In the genomic region with DNA sequence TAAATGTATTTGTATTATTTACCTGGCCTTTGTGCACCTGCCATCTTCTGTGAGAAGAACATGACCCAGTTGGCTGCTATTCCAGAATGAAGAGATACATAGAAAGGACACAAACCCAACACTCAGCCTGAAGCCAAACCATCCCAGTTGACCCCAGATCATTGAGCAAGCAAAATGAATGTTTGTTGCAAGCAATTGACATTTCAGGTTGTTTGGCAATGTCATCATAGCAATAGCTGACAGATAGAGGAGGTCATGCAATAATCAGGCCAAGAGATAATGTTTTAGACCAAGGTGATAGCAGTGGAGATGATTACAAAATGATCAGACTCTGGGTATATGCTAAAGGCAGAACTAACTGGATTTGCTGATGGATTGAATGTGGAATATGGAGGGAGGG, we compare ENCODE assay signal across 28 cellular contexts.
"Had no signal": no experiment of that assay in that cellular context is flagged by ENCODE, and none has a peak within 500 bp of the region (broad histone marks: within the 10 kb centered on the region; RNA-seq: fewer than 3 reads in every experiment).

No MANE protein-coding gene starts in this region.

- H3K27ac ChIP-seq: colonic mucosa, coronary artery, dorsolateral prefrontal cortex, epithelial cell of prostate, esophagus muscularis mucosa, esophagus squamous epithelium, foreskin keratinocyte, gastrocnemius medialis, gastroesophageal sphincter, heart left ventricle, heart right ventricle had no signal

- H3K27me3 ChIP-seq: esophagus muscularis mucosa, esophagus squamous epithelium, foreskin keratinocyte, gastrocnemius medialis, gastroesophageal sphincter had no signal

- ATAC-seq: effector memory CD8-positive, alpha-beta T cell; esophagus mucosa; foreskin keratinocyte; gastrocnemius medialis; gastroesophageal sphincter; heart left ventricle; heart right ventricle had no signal

- H3K36me3 ChIP-seq: colonic mucosa, esophagus muscularis mucosa, esophagus squamous epithelium, gastrocnemius medialis, gastroesophageal sphincter, heart left ventricle, heart right ventricle had no signal

- H3K4me1 ChIP-seq: colonic mucosa, esophagus muscularis mucosa, esophagus squamous epithelium, foreskin keratinocyte, gastroesophageal sphincter had no signal

- H3K4me3 ChIP-seq: colonic mucosa, coronary artery, dorsolateral prefrontal cortex, esophagus muscularis mucosa, esophagus squamous epithelium, gastrocnemius medialis, gastroesophageal sphincter, heart left ventricle, heart right ventricle had no signal

- FAIRE-seq: colon, endometrium, endothelial cell of umbilical vein, frontal cortex had no signal

- DNase-seq: colonic mucosa; cortex of kidney; dermis blood vessel endothelial cell; dorsolateral prefrontal cortex; effector CD4-positive, alpha-beta T cell; effector CD8-positive, alpha-beta T cell; effector memory CD4-positive, alpha-beta T cell; effector memory CD8-positive, alpha-beta T cell; endodermal cell; erythroblast; esophagus squamous epithelium; foreskin fibroblast; foreskin keratinocyte; foreskin melanocyte; gastrocnemius medialis; glutamatergic neuron; head of caudate nucleus; heart left ventricle; heart right ventricle had no signal

- H3K9me3 ChIP-seq: colonic mucosa, esophagus muscularis mucosa, esophagus squamous epithelium, gastrocnemius medialis, gastroesophageal sphincter, heart left ventricle, heart right ventricle had no signal
